In genomic region chr20:50510706-50511401, GRCh38 we compare ENCODE assay signal across 8 cellular contexts. TPM values are rescaled to one million over a fixed set of nuclear protein-coding genes. Genes with fewer than 3 reads are reported as not detected.
DNase-seq lines count a peak whose midpoint lies in the region; ATAC-seq, FAIRE-seq and TF ChIP-seq lines count a peak whose summit lies in the region.

No MANE protein-coding gene starts in this region.

- H3K4me3 ChIP-seq in BJ (ENCODE audit: low read depth, low read length) (peak overlapping the region; percentile 99), fibroblast of pulmonary artery (replicated peaks; ENCODE audit: low read depth, low read length) (peak overlapping the region; percentile 92), pancreas (peak overlapping the region; percentile 72 to 100 (median 98))

- no peaks in the 10 kb centered on the region for H3K27me3 Mint-ChIP-seq in activated CD4-positive, alpha-beta memory T cell treated with anti-CD3 and anti-CD28 coated beads for 36 hours

- H3K4me3 Mint-ChIP-seq in activated CD4-positive, alpha-beta memory T cell treated with anti-CD3 and anti-CD28 coated beads for 36 hours, result peak overlapping the region; percentile 86

- H3K27me3 ChIP-seq in BJ (ENCODE audit: control insufficient read depth, insufficient read depth, low read length) (no peaks in the 10 kb centered on the region), pancreas (no peaks in the 10 kb centered on the region)

- intact Hi-C loops in activated CD4-positive, alpha-beta memory T cell treated with anti-CD3 and anti-CD28 coated beads for 36 hours (cut with micrococcal nuclease), result loop anchor here (1.0 to 2.0 kb wide), 6 partner anchors 7 to 320 kb away; partner anchors contain the start of gene CEBPB
- intact Hi-C loops in pancreas (cut with DNase I), result no loop called here

- peaks cover 0 to 25% (median 25%) of the 10 kb centered on the region in 3 donors for H3K4me1 ChIP-seq in pancreas

- POLR2A ChIA-PET in BJ (lab: Charles Lee), result interaction anchor here (0.5 to 0.6 kb wide), 2 partner anchors 13 to 1234 kb away, joined by 3 read pairs; no protein-coding TSS in a partner anchor
- POLR2A ChIA-PET in activated CD4-positive, alpha-beta memory T cell treated with anti-CD3 and anti-CD28 coated beads for 36 hours (lab: Charles Lee), result interaction anchor here (0.6 to 3.7 kb wide), 23 partner anchors 8 to 915 kb away, joined by 3 to 16 read pairs (median 4); partner anchors contain the start of gene CEBPB

- H3K9me3 ChIP-seq in pancreas, result no peaks in the 10 kb centered on the region

- no peaks in the 10 kb centered on the region for H3K36me3 ChIP-seq in BJ (ENCODE audit: control insufficient read depth, insufficient read depth, low read length)
- H3K36me3 ChIP-seq in pancreas, result no peaks in the 10 kb centered on the region

- CTCF ChIA-PET in BJ (lab: Yijun Ruan, JAX), result interaction anchor here (0.9 to 1.5 kb wide), 5 partner anchors 19 to 323 kb away, joined by 3 read pairs; no protein-coding TSS in a partner anchor
- CTCF ChIA-PET in activated CD4-positive, alpha-beta memory T cell treated with anti-CD3 and anti-CD28 coated beads for 36 hours (lab: Charles Lee), result interaction anchor here (0.6 to 4.1 kb wide), 19 partner anchors 10 to 320 kb away, joined by 3 to 38 read pairs (median 5); no protein-coding TSS in a partner anchor

- peak; percentile 9 for ATAC-seq in HG02885 (IDR thresholded peaks at IDR 0.05; ENCODE audit: poor library complexity, unreplicated experiment)
- peak in 3 of 4 donors; percentile 3 to 28 (median 4) for ATAC-seq in pancreas
- no peak for ATAC-seq in GM19467 (IDR thresholded peaks at IDR 0.05; ENCODE audit: unreplicated experiment)
- no peak for ATAC-seq in GM21737 (IDR thresholded peaks at IDR 0.05; ENCODE audit: unreplicated experiment)

- peak overlapping the region; percentile 59 to 72 (median 66) for H3K27ac ChIP-seq in pancreas

- peaks cover 45% of the 10 kb centered on the region for H3K4me1 Mint-ChIP-seq in activated CD4-positive, alpha-beta memory T cell treated with anti-CD3 and anti-CD28 coated beads for 36 hours (ENCODE audit: low read depth)

- DNase-seq in BJ (ENCODE audit: low read depth), result no peak
- DNase-seq in activated CD4-positive, alpha-beta memory T cell treated with anti-CD3 and anti-CD28 coated beads for 36 hours, result no peak
- no peak for DNase-seq in fibroblast of pulmonary artery (ENCODE audit: low read depth)
- DNase-seq in pancreas, result peak in 4 of 6 donors; percentile 37 to 68 (median 51)
- no peak for DNase-seq in cerebellar nuclear complex (lab: John Stamatoyannopoulos, UW)

- TF ChIP-seq CTCF in BJ (IDR thresholded peaks at IDR 0.05; ENCODE audit: insufficient read depth, low read depth, low read length), result no peak
- TF ChIP-seq CTCF in fibroblast of pulmonary artery (IDR thresholded peaks at IDR 0.05; ENCODE audit: low read length, missing control alignments), result no peak
- no peak for TF ChIP-seq CTCF in pancreas (IDR thresholded peaks at IDR 0.05)

- H3K27ac Mint-ChIP-seq in activated CD4-positive, alpha-beta memory T cell treated with anti-CD3 and anti-CD28 coated beads for 36 hours, result peak overlapping the region; percentile 87

- FAIRE-seq in pancreas (lab: Jason Lieb, UNC), result no peak

- H3K9me3 Mint-ChIP-seq in activated CD4-positive, alpha-beta memory T cell treated with anti-CD3 and anti-CD28 coated beads for 36 hours, result no peaks in the 10 kb centered on the region

- H3K36me3 Mint-ChIP-seq in activated CD4-positive, alpha-beta memory T cell treated with anti-CD3 and anti-CD28 coated beads for 36 hours, result peaks cover 30% of the 10 kb centered on the region

- 0 to 1% methylated on average over 29 of the region's 29 CpGs for WGBS in pancreas, 2 donors

RNA-seq across cellular contexts. Expression of gene PTPN1, which starts 0.7 kb away (rescaled TPM):
- polyA plus RNA-seq in BJ (2011; rRNA removed), result 16.2 and 19.4 TPM in 2 replicates
- polyA minus RNA-seq in BJ (2011; rRNA and poly(A)+ RNA removed), result 15.4 and 17.6 TPM in 2 replicates
- total RNA-seq in activated CD4-positive, alpha-beta memory T cell treated with anti-CD3 and anti-CD28 coated beads for 36 hours, result 10 to 100 TPM; 80.6 to 83.4 TPM
- 10 to 100 TPM in 1 of 6 donors, 1 to 10 TPM in 5; 6.0 to 12.4 (median 8.4) TPM for total RNA-seq in pancreas
- polyA plus RNA-seq in pancreas, result 10 to 100 TPM in 1 of 2 donors, 1 to 10 TPM in 1; 8.3 to 11.2 TPM

Comparison
In these comparisons a context has a peak if more than half of its experiments do, and no peak if none do; other contexts are left out.
1. DNase-seq: peak in pancreas (4 of 6); none in BJ (single experiment), activated CD4-positive, alpha-beta memory T cell treated with anti-CD3 and anti-CD28 coated beads for 36 hours (single experiment), fibroblast of pulmonary artery (single experiment) and cerebellar nuclear complex (0 of 2).
2. ATAC-seq: peak in HG02885 (single experiment) and pancreas (3 of 4); none in GM19467 (single experiment) and GM21737 (single experiment).
3. RNA of gene PTPN1, which starts 0.7 kb away (total RNA-seq): 80.6 to 83.4 TPM in activated CD4-positive, alpha-beta memory T cell treated with anti-CD3 and anti-CD28 coated beads for 36 hours; 6.0 to 12.4 TPM in pancreas; every median in the first group is over 4 times any median in the second.
4. Peak in every context shown above with its lines, with median percentiles within 50 percentile points of each other: H3K4me3 ChIP-seq.